Comparison of ENCODE assay signal across 1 cellular context in the genomic region with DNA sequence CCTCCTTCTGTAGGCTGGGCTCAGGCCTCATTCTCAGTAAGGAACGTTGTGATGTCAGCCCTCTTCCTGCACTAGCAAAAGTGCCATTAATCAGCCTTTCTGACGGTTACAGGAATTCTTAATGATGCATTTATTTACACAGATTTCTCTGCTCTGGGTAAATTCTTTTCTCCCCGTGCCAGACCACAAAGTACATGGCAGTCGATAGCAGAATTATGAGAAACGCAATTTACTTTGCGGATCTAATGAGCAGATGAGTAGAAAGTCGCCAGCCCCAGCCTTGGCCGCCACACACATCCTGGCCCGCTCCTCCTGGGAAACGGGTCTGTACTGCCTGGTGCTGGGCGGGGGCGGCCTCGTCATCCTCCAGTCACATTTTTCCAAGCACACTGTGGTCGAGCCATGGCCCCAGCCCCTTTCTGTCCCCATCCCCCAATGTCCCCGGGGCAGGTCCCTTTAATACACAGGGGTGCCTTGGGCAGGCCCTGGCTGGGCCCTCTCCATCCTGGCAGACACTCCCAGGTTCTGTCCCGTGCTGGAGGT.
TF ChIP-seq lines count a peak whose summit lies in the region.

No MANE protein-coding gene starts in this region.

TF ChIP-seq in K562, 482 proteins besides CTCF, POLR2A, EP300 and RAD21:
- TF ChIP-seq, protein P1, sequence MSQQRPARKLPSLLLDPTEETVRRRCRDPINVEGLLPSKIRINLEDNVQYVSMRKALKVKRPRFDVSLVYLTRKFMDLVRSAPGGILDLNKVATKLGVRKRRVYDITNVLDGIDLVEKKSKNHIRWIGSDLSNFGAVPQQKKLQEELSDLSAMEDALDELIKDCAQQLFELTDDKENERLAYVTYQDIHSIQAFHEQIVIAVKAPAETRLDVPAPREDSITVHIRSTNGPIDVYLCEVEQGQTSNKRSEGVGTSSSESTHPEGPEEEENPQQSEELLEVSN (IDR thresholded peaks at IDR 0.05; ENCODE audit: borderline replicate concordance in 1 of 2, extremely low read depth in 1 of 2, insufficient read depth in 1 of 2, insufficient read length in 1 of 2, low read depth in 1 of 2, low read length in 1 of 2, poor library complexity in 1 of 2, severe bottlenecking in 1 of 2) = no peak
- TF ChIP-seq MEIS2 (IDR thresholded peaks at IDR 0.05; ENCODE audit: partially characterized antibody) (peak; percentile 49), SRSF3 (IDR thresholded peaks at IDR 0.05; ENCODE audit: insufficient read depth, low read length) (no peak), EGR1 (conservative IDR thresholded peaks at IDR 0.05) (peak; percentile 17; the same call in 1 of the 2 replicates)
